14 cellular contexts compared by ENCODE assay signal in genomic region chr12:113466770-113467153, GRCh38. TPM values are rescaled to one million over a fixed set of nuclear protein-coding genes. Genes with fewer than 3 reads are reported as not detected.
A peak's percentile ranks its signal among the peaks of the same experiment; 100 is the strongest.
DNase-seq lines count a peak whose midpoint lies in the region; ATAC-seq, FAIRE-seq and TF ChIP-seq lines count a peak whose summit lies in the region.
"Had no signal": no experiment of that assay in that cellular context is flagged by ENCODE, and none has a peak within 500 bp of the region (broad histone marks: within the 10 kb centered on the region; RNA-seq: fewer than 3 reads in every experiment).

No MANE protein-coding gene starts in this region.

- no peaks in the 10 kb centered on the region for H4K20me1 ChIP-seq in GM23248 (ENCODE audit: insufficient read depth)

- H3K36me3 ChIP-seq in BJ (ENCODE audit: control insufficient read depth, insufficient read depth, low read length) (no peaks in the 10 kb centered on the region), GM23248 (ENCODE audit: low read depth) (no peaks in the 10 kb centered on the region), colonic mucosa (no peaks in the 10 kb centered on the region)
- no peaks in the 10 kb centered on the region for H3K36me3 ChIP-seq in naive thymus-derived CD4-positive, alpha-beta T cell (ENCODE audit: control insufficient read depth in 2 of 3, insufficient read depth in 3 of 3, low read length in 3 of 3)
- H3K36me3 ChIP-seq in effector memory CD4-positive, alpha-beta T cell (ENCODE audit: control insufficient read depth, insufficient read depth, low read length): no peaks in the 10 kb centered on the region
- H3K36me3 ChIP-seq: pancreas, Peyer's patch had no signal

- no peaks in the 10 kb centered on the region for H3K9me3 ChIP-seq in GM23248 (ENCODE audit: low read depth)
- no peaks in the 10 kb centered on the region for H3K9me3 ChIP-seq in colonic mucosa
- H3K9me3 ChIP-seq in naive thymus-derived CD4-positive, alpha-beta T cell (ENCODE audit: control insufficient read depth in 2 of 3, low read length in 3 of 3): no peaks in the 10 kb centered on the region
- H3K9me3 ChIP-seq in effector memory CD4-positive, alpha-beta T cell (ENCODE audit: control insufficient read depth, low read length): no peaks in the 10 kb centered on the region
- H3K9me3 ChIP-seq: pancreas, Peyer's patch had no signal

- no peaks in the 10 kb centered on the region for H3F3A ChIP-seq in GM23248 (ENCODE audit: insufficient read depth)

- peaks cover 84% of the 10 kb centered on the region for H3K27me3 ChIP-seq in BJ (ENCODE audit: control insufficient read depth, insufficient read depth, low read length)
- H3K27me3 ChIP-seq in GM23248 (replicated peaks; ENCODE audit: insufficient read depth): peaks cover 90% of the 10 kb centered on the region
- peaks cover 100% of the 10 kb centered on the region for H3K27me3 ChIP-seq in colonic mucosa
- peaks cover 5% of the 10 kb centered on the region in 2 donors for H3K27me3 ChIP-seq in naive thymus-derived CD4-positive, alpha-beta T cell (ENCODE audit: control insufficient read depth in 2 of 2, insufficient read depth in 2 of 2, low read length in 2 of 2)
- H3K27me3 ChIP-seq in effector memory CD4-positive, alpha-beta T cell (replicated peaks; ENCODE audit: control insufficient read depth, insufficient read depth, low read length, poor library complexity, severe bottlenecking): peaks cover 68% of the 10 kb centered on the region

- H3K27ac ChIP-seq in GM23248 (no peak overlapping the region), colonic mucosa (no peak overlapping the region)
- H3K27ac ChIP-seq in naive thymus-derived CD4-positive, alpha-beta T cell (ENCODE audit: low read depth, low read length): no peak overlapping the region
- H3K27ac ChIP-seq in effector memory CD4-positive, alpha-beta T cell (ENCODE audit: insufficient read depth, low read length, poor library complexity, severe bottlenecking): no peak overlapping the region
- H3K27ac ChIP-seq: pancreas, Peyer's patch had no signal

- POLR2A ChIA-PET in BJ (lab: Charles Lee): no interaction called here
- POLR2A ChIA-PET in naive thymus-derived CD4-positive, alpha-beta T cell (lab: Charles Lee): no interaction called here

- H3K4me3 ChIP-seq in BJ (ENCODE audit: low read depth, low read length): peak overlapping the region; percentile 36; the same call in 1 of the 2 replicates
- H3K4me3 ChIP-seq in GM23248: peak overlapping the region; percentile 55; the same call in 1 of the 2 replicates
- H3K4me3 ChIP-seq in colonic mucosa: peak overlapping the region; percentile 29
- H3K4me3 ChIP-seq in naive thymus-derived CD4-positive, alpha-beta T cell (ENCODE audit: low read length): no peak overlapping the region
- no peak overlapping the region for H3K4me3 ChIP-seq in effector memory CD4-positive, alpha-beta T cell (ENCODE audit: insufficient read depth, low read depth, low read length, poor library complexity, severe bottlenecking)

- H3K9ac ChIP-seq in GM23248: no peak overlapping the region
- no peak overlapping the region for H3K9ac ChIP-seq in colonic mucosa (ENCODE audit: low read depth in 2 of 2, low read length in 2 of 2)

- H3K4me2 ChIP-seq in GM23248 (ENCODE audit: unreplicated experiment): peak overlapping the region; percentile 68

- H3K27ac Mint-ChIP-seq in naive thymus-derived CD4-positive, alpha-beta T cell: peak overlapping the region in 2 of 9 donors; percentile 53 to 77

- peaks cover 52 to 82% (median 69%) of the 10 kb centered on the region in 5 donors for H3K27me3 Mint-ChIP-seq in naive thymus-derived CD4-positive, alpha-beta T cell

- no peaks in the 10 kb centered on the region for H3K79me2 ChIP-seq in GM23248 (ENCODE audit: insufficient read depth)

- no peak for ATAC-seq in naive thymus-derived CD4-positive, alpha-beta T cell
- ATAC-seq in left colon: no peak

- in situ Hi-C loops in GM23248 (cut with MboI): loop anchor here (25.0 kb wide), 1 partner anchor 446 kb away; no protein-coding TSS in a partner anchor

- CTCF ChIA-PET in BJ (lab: Yijun Ruan, JAX): interaction anchor here (1.3 to 1.4 kb wide), 2 partner anchors 9 to 13 kb away, joined by 3 read pairs; no protein-coding TSS in a partner anchor
- CTCF ChIA-PET in naive thymus-derived CD4-positive, alpha-beta T cell (lab: Charles Lee): no interaction called here

- peaks cover 0 to 5% (median 3%) of the 10 kb centered on the region in 5 donors for H3K36me3 Mint-ChIP-seq in naive thymus-derived CD4-positive, alpha-beta T cell

- peaks cover 14 to 37% (median 29%) of the 10 kb centered on the region in 7 donors for H3K4me1 Mint-ChIP-seq in naive thymus-derived CD4-positive, alpha-beta T cell

- intact Hi-C loops in colonic mucosa (cut with DNase I): no loop called here
- intact Hi-C loops in naive thymus-derived CD4-positive, alpha-beta T cell (cut with micrococcal nuclease): loop anchor here in 1 of 2 donors (5.0 kb wide), 1 partner anchor 936 kb away; no protein-coding TSS in a partner anchor
- intact Hi-C loops in posterior cingulate gyrus (cut with DNase I): no loop called here
- intact Hi-C loops in left colon (cut with DNase I, micrococcal nuclease): no loop called here

- H3K9me2 ChIP-seq in GM23248 (ENCODE audit: insufficient read depth): no peaks in the 10 kb centered on the region

- no peak for FAIRE-seq in GM12892 (lab: Jason Lieb, UNC)
- FAIRE-seq: endometrium, islet of Langerhans, pancreas had no signal

- no peak for TF ChIP-seq POLR2A in GM12892 (IDR thresholded peaks at IDR 0.05; ENCODE audit: low read depth, low read length)

- H3K4me1 ChIP-seq in GM23248 (ENCODE audit: insufficient read depth) (no peaks in the 10 kb centered on the region; the same call in 1 of the 2 replicates), colonic mucosa (no peaks in the 10 kb centered on the region)
- peaks cover 6 to 17% of the 10 kb centered on the region in 2 donors for H3K4me1 ChIP-seq in naive thymus-derived CD4-positive, alpha-beta T cell (ENCODE audit: control insufficient read depth in 2 of 2, insufficient read depth in 2 of 2, low read length in 2 of 2)
- peaks cover 33% of the 10 kb centered on the region for H3K4me1 ChIP-seq in effector memory CD4-positive, alpha-beta T cell (ENCODE audit: control insufficient read depth, insufficient read depth, low read length, poor library complexity, severe bottlenecking)

- peaks cover 0 to 4% (median 0%) of the 10 kb centered on the region in 11 donors for H3K9me3 Mint-ChIP-seq in naive thymus-derived CD4-positive, alpha-beta T cell

- DNase-seq in BJ (ENCODE audit: low read depth): no peak
- DNase-seq in GM23248: no peak
- no peak for DNase-seq in colonic mucosa
- no peak for DNase-seq in naive thymus-derived CD4-positive, alpha-beta T cell
- no peak for DNase-seq in effector memory CD4-positive, alpha-beta T cell
- DNase-seq in posterior cingulate gyrus: no peak
- DNase-seq in left colon: no peak
- DNase-seq in GM12892 (ENCODE audit: insufficient read length): no peak
- DNase-seq: activated effector memory CD4-positive, alpha-beta T cell treated with Interleukin-2 at 50 U/mL for 16 hours; Peyer's patch had no signal

- TF ChIP-seq CTCF in BJ (IDR thresholded peaks at IDR 0.05; ENCODE audit: insufficient read depth, low read depth, low read length) (no peak), colonic mucosa (IDR thresholded peaks at IDR 0.05) (no peak)

- H3K4me3 Mint-ChIP-seq in naive thymus-derived CD4-positive, alpha-beta T cell: peak overlapping the region in 7 of 10 donors; percentile 34 to 71 (median 62)

- 5% methylated on average over 17 of the region's 17 CpGs for WGBS in GM23248 (ENCODE audit: low coverage in 1 of 2, low lambda C conversion rate in 2 of 2, missing lambda C conversion rate in 2 of 2), 2 experiments

- H2AFZ ChIP-seq in GM23248: no peak overlapping the region

RNA-seq across cellular contexts. Expression of gene LHX5, which starts 4.9 kb away (rescaled TPM):
- polyA plus RNA-seq in BJ (2011; rRNA removed) (not detected in 2 replicates), GM23248 (2016; fragmentation: Nextera tagmentation; extraction: Ambion mirVana) (not detected in 2 replicates)
- polyA minus RNA-seq in BJ (2011; rRNA and poly(A)+ RNA removed): not detected in 2 replicates
- total RNA-seq in GM23248 (2014; rRNA removed; shearing (Covaris generic)): not detected in 2 replicates
- total RNA-seq in colonic mucosa (not detected), left colon (not detected)
- not detected for total RNA-seq in naive thymus-derived CD4-positive, alpha-beta T cell
- polyA plus RNA-seq in naive thymus-derived CD4-positive, alpha-beta T cell: not detected
- polyA plus RNA-seq in GM12892 (2012; ENCODE audit: missing spikeins): not detected
- total RNA-seq: LHCN-M2, pancreas, Peyer's patch had no signal
- polyA plus RNA-seq: pancreas had no signal

RNA-seq across cellular contexts. Expression of gene SDSL, which starts 44.6 kb away (rescaled TPM):
- polyA plus RNA-seq in BJ (2011; rRNA removed) (8.6 and 13.2 TPM in 2 replicates), GM23248 (2016; fragmentation: Nextera tagmentation; extraction: Ambion mirVana) (13.4 and 14.6 TPM in 2 replicates)
- 3.0 and 4.3 TPM in 2 replicates for polyA minus RNA-seq in BJ (2011; rRNA and poly(A)+ RNA removed)
- 5.1 and 6.3 TPM in 2 replicates for total RNA-seq in GM23248 (2014; rRNA removed; shearing (Covaris generic))
- total RNA-seq in colonic mucosa (10 to 100 TPM; 14.2 to 35.2 TPM), left colon (10 to 100 TPM; 14.7 to 20.1 TPM)
- total RNA-seq in naive thymus-derived CD4-positive, alpha-beta T cell: 1 to 10 TPM in 3 of 5 experiments, under 1 TPM in 1, not detected in 1; 0.46 to 2.5 (median 1.7) TPM
- not detected for polyA plus RNA-seq in naive thymus-derived CD4-positive, alpha-beta T cell
- 1.4 TPM for polyA plus RNA-seq in GM12892 (2012; ENCODE audit: missing spikeins)

Comparison
In these comparisons a context has a peak if more than half of its experiments do, and no peak if none do; other contexts are left out.
1. H3K4me3 ChIP-seq: peak in BJ (single experiment), GM23248 (single experiment) and colonic mucosa (single experiment); none in naive thymus-derived CD4-positive, alpha-beta T cell (single experiment) and effector memory CD4-positive, alpha-beta T cell (single experiment).